30 cellular contexts compared by ENCODE assay signal in the genomic region with DNA sequence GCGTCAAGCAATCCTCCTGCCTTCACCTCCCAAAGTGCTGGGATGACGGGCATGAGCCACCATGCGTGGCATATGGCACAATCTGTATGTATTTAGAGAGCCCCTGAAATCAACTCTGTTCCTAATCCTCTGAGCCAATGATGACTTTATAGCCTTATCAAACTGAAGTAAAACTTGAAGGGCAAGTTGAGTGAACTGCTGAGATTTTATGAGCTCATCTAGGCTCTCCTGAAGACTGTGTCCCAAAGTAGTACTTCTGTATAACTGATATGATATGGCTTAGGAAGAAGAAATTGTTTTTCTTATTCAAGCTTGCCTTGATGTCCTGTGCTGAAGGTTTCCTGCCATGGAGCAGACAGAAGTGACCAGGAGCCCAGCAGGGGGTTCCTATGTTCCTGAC. TPM values are rescaled to one million over a fixed set of nuclear protein-coding genes. Genes with fewer than 3 reads are reported as not detected.
"Had no signal": no experiment of that assay in that cellular context is flagged by ENCODE, and none has a peak within 500 bp of the region (broad histone marks: within the 10 kb centered on the region; RNA-seq: fewer than 3 reads in every experiment).

No MANE protein-coding gene starts in this region.

- H3K27ac Mint-ChIP-seq: activated naive CD4-positive, alpha-beta T cell treated with anti-CD3 and anti-CD28 coated beads for 36 hours; activated naive CD8-positive, alpha-beta T cell treated with anti-CD3 and anti-CD28 coated beads for 36 hours; activated T-helper 1 cell treated with anti-CD3 and anti-CD28 coated beads, Interleukin-12 subunit alpha, Interleukin-12 subunit beta, Interleukin-2, Interleukin-4 antibody, amounts not matched to agents 30 ng/mL and 10 ng/mL and 1 ng/mL, durations not matched to agents 14 hours and 24 hours and 36 hours; brain; endodermal cell; natural killer cell treated with Interleukin-12 subunit alpha and Interleukin-12 subunit beta and Interleukin-15 and Interleukin-18, amount 100 ng/mL, for 72 hours; T-helper 17 cell had no signal

- H3K4me1 ChIP-seq: foreskin keratinocyte, left lung, lower lobe of right lung, spleen, tibial nerve had no signal

- H3K4me3 Mint-ChIP-seq: activated naive CD4-positive, alpha-beta T cell treated with anti-CD3 and anti-CD28 coated beads for 36 hours; activated naive CD8-positive, alpha-beta T cell treated with anti-CD3 and anti-CD28 coated beads for 36 hours; activated T-helper 1 cell treated with anti-CD3 and anti-CD28 coated beads, Interleukin-12 subunit alpha, Interleukin-12 subunit beta, Interleukin-2, Interleukin-4 antibody, amounts not matched to agents 30 ng/mL and 10 ng/mL and 1 ng/mL, durations not matched to agents 14 hours and 24 hours and 36 hours; brain; endodermal cell; natural killer cell treated with Interleukin-12 subunit alpha and Interleukin-12 subunit beta and Interleukin-15 and Interleukin-18, amount 100 ng/mL, for 72 hours; T-helper 17 cell had no signal

- H3K27me3 ChIP-seq: adrenal gland, cardiac muscle cell, foreskin keratinocyte, heart right ventricle, left lung, spleen, tibial nerve had no signal

- H3K4me1 Mint-ChIP-seq: activated naive CD8-positive, alpha-beta T cell treated with anti-CD3 and anti-CD28 coated beads for 36 hours; endodermal cell had no signal

- ATAC-seq: esophagus mucosa; foreskin keratinocyte; heart right ventricle; left lung; lower lobe of right lung; natural killer cell treated with Interleukin-12 subunit alpha and Interleukin-12 subunit beta and Interleukin-15 and Interleukin-18, amount 100 ng/mL, for 72 hours; T-helper 17 cell had no signal

- H3K27ac ChIP-seq: cardiac muscle cell, foreskin keratinocyte, heart right ventricle, left lung, lower lobe of right lung, spleen, tibial nerve had no signal

- H3K9me3 ChIP-seq: adrenal gland, heart right ventricle, left lung, lower lobe of right lung, spleen, tibial nerve had no signal

- H3K27me3 Mint-ChIP-seq: activated naive CD8-positive, alpha-beta T cell treated with anti-CD3 and anti-CD28 coated beads for 36 hours; brain; natural killer cell treated with Interleukin-12 subunit alpha and Interleukin-12 subunit beta and Interleukin-15 and Interleukin-18, amount 100 ng/mL, for 72 hours; T-helper 17 cell had no signal

- H3K9me3 Mint-ChIP-seq: activated naive CD4-positive, alpha-beta T cell treated with anti-CD3 and anti-CD28 coated beads for 36 hours; activated naive CD8-positive, alpha-beta T cell treated with anti-CD3 and anti-CD28 coated beads for 36 hours; activated T-helper 1 cell treated with anti-CD3 and anti-CD28 coated beads, Interleukin-12 subunit alpha, Interleukin-12 subunit beta, Interleukin-2, Interleukin-4 antibody, amounts not matched to agents 30 ng/mL and 10 ng/mL and 1 ng/mL, durations not matched to agents 14 hours and 24 hours and 36 hours; brain; endodermal cell; natural killer cell treated with Interleukin-12 subunit alpha and Interleukin-12 subunit beta and Interleukin-15 and Interleukin-18, amount 100 ng/mL, for 72 hours had no signal

- DNase-seq: activated CD4-positive, CD25-positive, alpha-beta regulatory T cell treated with anti-CD3 and anti-CD28 coated beads, Interleukin-2, amount 50 U/mL, for 72 hours; activated effector memory CD4-positive, alpha-beta T cell treated with anti-CD3 and anti-CD28 coated beads, Interleukin-2, amount 50 U/mL, for 16 hours; activated naive CD4-positive, alpha-beta T cell treated with anti-CD3 and anti-CD28 coated beads for 36 hours; activated naive CD8-positive, alpha-beta T cell treated with anti-CD3 and anti-CD28 coated beads for 36 hours; activated T-cell treated with anti-CD3 and anti-CD28 coated beads, Interleukin-2, amount 50 U/mL, for 1 hour; adrenal gland; aorta; cerebellar nuclear complex; cortex of kidney; endodermal cell; foreskin keratinocyte; heart right ventricle; kidney glomerular epithelial cell; left lung; lower lobe of right lung; mesenchymal stem cell; posterior cingulate gyrus; spleen; stimulated activated naive CD4-positive, alpha-beta T cell; T-helper 17 cell; T1000 had no signal

- H3K4me3 ChIP-seq: adrenal gland, cardiac muscle cell, heart right ventricle, left lung, lower lobe of right lung, spleen, tibial nerve had no signal

RNA-seq across cellular contexts. Expression of a gene that starts 23.7 kb away (rescaled TPM):
- total RNA-seq: activated naive CD4-positive, alpha-beta T cell treated with anti-CD3 and anti-CD28 coated beads for 36 hours; activated naive CD8-positive, alpha-beta T cell treated with anti-CD3 and anti-CD28 coated beads for 36 hours; activated T-helper 1 cell treated with anti-CD3 and anti-CD28 coated beads, Interleukin-12 subunit alpha, Interleukin-12 subunit beta, Interleukin-2, Interleukin-4 antibody, amounts not matched to agents 30 ng/mL and 10 ng/mL and 1 ng/mL, durations not matched to agents 14 hours and 24 hours and 36 hours; foreskin keratinocyte; glomerular endothelial cell; left lung; lower lobe of right lung; natural killer cell treated with Interleukin-12 subunit alpha and Interleukin-12 subunit beta and Interleukin-15 and Interleukin-18, amount 100 ng/mL, for 72 hours; omental fat pad; spleen; T-helper 17 cell; tibial nerve; ureter had no signal
- polyA plus RNA-seq: aorta, foreskin keratinocyte had no signal
